Comparison of ENCODE assay signal across 19 cellular contexts in genomic region chr2:167490394-167490793, GRCh38.
A peak's percentile ranks its signal among the peaks of the same experiment; 100 is the strongest.
DNase-seq lines count a peak whose midpoint lies in the region; ATAC-seq lines count a peak whose summit lies in the region.
"Had no signal": no experiment of that assay in that cellular context is flagged by ENCODE, and none has a peak within 500 bp of the region (broad histone marks: within the 10 kb centered on the region; RNA-seq: fewer than 3 reads in every experiment).

No MANE protein-coding gene starts in this region.

- H3K9me3 ChIP-seq in HUES6 (ENCODE audit: control insufficient read depth, insufficient read depth, low read depth, low read length) (no peaks in the 10 kb centered on the region), SK-N-MC (ENCODE audit: low read depth, low read length) (no peaks in the 10 kb centered on the region)
- H3K9me3 ChIP-seq: BLaER1, Caco-2, HAP-1 had no signal

- H3K9me3 Mint-ChIP-seq in stimulated activated effector memory CD8-positive, alpha-beta T cell treated with anti-CD3 and anti-CD28 coated beads, Interleukin-12 subunit alpha, Interleukin-12 subunit beta, amount 100 ng/mL, for 72 hours: no peaks in the 10 kb centered on the region
- H3K9me3 Mint-ChIP-seq: CD8-positive, alpha-beta T cell had no signal

- peaks cover 5% of the 10 kb centered on the region; the same call in 1 of the 2 replicates for H3K4me1 ChIP-seq in HUES6 (ENCODE audit: control insufficient read depth, insufficient read depth, low read length)
- H3K4me1 ChIP-seq: BLaER1, Caco-2, HAP-1 had no signal

- H3K4me3 ChIP-seq in HUES6 (ENCODE audit: low read depth, low read length): no peak overlapping the region
- peak overlapping the region; percentile 16; the same call in 1 of the 2 replicates for H3K4me3 ChIP-seq in SK-N-MC
- H3K4me3 ChIP-seq: BLaER1, HAP-1 had no signal

- peak; percentile 59 for ATAC-seq in sciatic nerve
- no peak for ATAC-seq in stimulated activated effector memory CD8-positive, alpha-beta T cell treated with anti-CD3 and anti-CD28 coated beads, Interleukin-12 subunit alpha, Interleukin-12 subunit beta, amount 100 ng/mL, for 72 hours
- ATAC-seq: CD8-positive, alpha-beta T cell had no signal

- no peak overlapping the region for H3K4me3 Mint-ChIP-seq in stimulated activated effector memory CD8-positive, alpha-beta T cell treated with anti-CD3 and anti-CD28 coated beads, Interleukin-12 subunit alpha, Interleukin-12 subunit beta, amount 100 ng/mL, for 72 hours
- H3K4me3 Mint-ChIP-seq: B cell; CD4-positive, CD25-positive, alpha-beta regulatory T cell; CD8-positive, alpha-beta T cell; HFFc6 had no signal

- DNase-seq in DMS79 treated with DMSO at 0.1 percent for 48 hours (lab: John Stamatoyannopoulos, UW) (peak; percentile 8), DMS79 (lab: John Stamatoyannopoulos, UW) (no peak), SK-N-MC (ENCODE audit: low read depth, low spot score) (no peak), sciatic nerve (ENCODE audit: low spot score) (no peak), GM03348 (ENCODE audit: low spot score) (no peak)
- DNase-seq in stimulated activated effector memory CD8-positive, alpha-beta T cell treated with anti-CD3 and anti-CD28 coated beads, Interleukin-12 subunit alpha, Interleukin-12 subunit beta, amount 100 ng/mL, for 72 hours (ENCODE audit: low spot score in 2 of 2): no peak
- DNase-seq: Caco-2; CD4-positive, CD25-positive, alpha-beta regulatory T cell; CD8-positive, alpha-beta T cell; DMS153; GF-D8; GOT3; HFFc6 had no signal

- intact Hi-C loops in sciatic nerve (cut with DNase I): no loop called here

- H3K27ac ChIP-seq in HUES6 (ENCODE audit: low read depth, low read length) (0 out of 2 replicates have a peak overlapping the region, but pooled peaks have one; percentile 30), SK-N-MC (no peak overlapping the region)
- H3K27ac ChIP-seq: 22Rv1, BLaER1, C4-2B had no signal

- no peaks in the 10 kb centered on the region for H3K27me3 ChIP-seq in HUES6 (ENCODE audit: control insufficient read depth, insufficient read depth, low read length)
- H3K27me3 ChIP-seq: BLaER1 had no signal

- H3K36me3 Mint-ChIP-seq in stimulated activated effector memory CD8-positive, alpha-beta T cell treated with anti-CD3 and anti-CD28 coated beads, Interleukin-12 subunit alpha, Interleukin-12 subunit beta, amount 100 ng/mL, for 72 hours: no peaks in the 10 kb centered on the region
- H3K36me3 Mint-ChIP-seq: CD4-positive, CD25-positive, alpha-beta regulatory T cell; CD8-positive, alpha-beta T cell had no signal

- no peak overlapping the region for H3K9ac ChIP-seq in HUES6 (ENCODE audit: low read length)
- no peak overlapping the region for H3K9ac ChIP-seq in SK-N-MC (ENCODE audit: insufficient read length)
- H3K9ac ChIP-seq: BLaER1 had no signal

- H3K27ac Mint-ChIP-seq in stimulated activated effector memory CD8-positive, alpha-beta T cell treated with anti-CD3 and anti-CD28 coated beads, Interleukin-12 subunit alpha, Interleukin-12 subunit beta, amount 100 ng/mL, for 72 hours: no peak overlapping the region
- H3K27ac Mint-ChIP-seq: B cell; CD4-positive, CD25-positive, alpha-beta regulatory T cell; CD8-positive, alpha-beta T cell; HFFc6 had no signal

- H3K36me3 ChIP-seq in HUES6 (ENCODE audit: control insufficient read depth, insufficient read depth, low read length) (peaks cover 4% of the 10 kb centered on the region; the same call in 1 of the 2 replicates), SK-N-MC (ENCODE audit: insufficient read depth, low read length) (no peaks in the 10 kb centered on the region)
- H3K36me3 ChIP-seq: BLaER1, HAP-1 had no signal

- H3K4me1 Mint-ChIP-seq in stimulated activated effector memory CD8-positive, alpha-beta T cell treated with anti-CD3 and anti-CD28 coated beads, Interleukin-12 subunit alpha, Interleukin-12 subunit beta, amount 100 ng/mL, for 72 hours: no peaks in the 10 kb centered on the region
- H3K4me1 Mint-ChIP-seq: B cell; CD4-positive, CD25-positive, alpha-beta regulatory T cell had no signal
